Comparison of ENCODE assay signal across 9 cellular contexts in genomic region chr1:90706437-90707362, GRCh38. TPM values are rescaled to one million over a fixed set of nuclear protein-coding genes. Genes with fewer than 3 reads are reported as not detected.
DNase-seq lines count a peak whose midpoint lies in the region; ATAC-seq and TF ChIP-seq lines count a peak whose summit lies in the region.
"Had no signal": no experiment of that assay in that cellular context is flagged by ENCODE, and none has a peak within 500 bp of the region (broad histone marks: within the 10 kb centered on the region; RNA-seq: fewer than 3 reads in every experiment).

No MANE protein-coding gene starts in this region.

- no peak overlapping the region for H2AK9ac ChIP-seq in IMR-90 (replicated peaks; ENCODE audit: low read depth, low read length, poor library complexity)

- dilution Hi-C loops in IMR-90 (cut with HindIII; ENCODE audit: low sequenced_read_pairs, unreplicated experiment), result no loop called here

- no TSS peak for BruUV-seq in IMR-90 (replicated peaks; lab: Mats Ljungman, UMichigan)

- peak overlapping the region; percentile 54 for H3K4me2 ChIP-seq in IMR-90 (ENCODE audit: low read depth, low read length)

- TF ChIP-seq CTCF in IMR-90 (conservative IDR thresholded peaks at IDR 0.05; ENCODE audit: low read depth, low read length) (no peak), mesothelial cell of epicardium (IDR thresholded peaks at IDR 0.05; ENCODE audit: unreplicated experiment) (no peak)

- no peaks in the 10 kb centered on the region for H3K79me1 ChIP-seq in IMR-90 (ENCODE audit: low read depth in 1 of 2, low read length in 2 of 2)

- H3K18ac ChIP-seq in IMR-90 (ENCODE audit: low read depth, low read length), result no peak overlapping the region

- no peaks in the 10 kb centered on the region for H3K9me3 Mint-ChIP-seq in mesothelial cell of epicardium

- peak overlapping the region; percentile 62 for H3K4me3 Mint-ChIP-seq in mesothelial cell of epicardium

- H2BK20ac ChIP-seq in IMR-90 (ENCODE audit: low read depth, low read length), result no peak overlapping the region

- no peak for TF ChIP-seq RAD21 in IMR-90 (IDR thresholded peaks at IDR 0.05; ENCODE audit: low read length)

- H3K4me1 Mint-ChIP-seq in mesothelial cell of epicardium, result peaks cover 8% of the 10 kb centered on the region

- ATAC-seq in IMR-90 (ENCODE audit: low read depth) (peak; percentile 35; the same call in 1 of the 2 replicates), GM21447 (IDR thresholded peaks at IDR 0.05; ENCODE audit: unreplicated experiment) (no peak), GM18868 (IDR thresholded peaks at IDR 0.05; ENCODE audit: unreplicated experiment) (no peak)

- no peaks in the 10 kb centered on the region for H3K9me1 ChIP-seq in IMR-90 (ENCODE audit: insufficient read depth, low read length)

- no peaks in the 10 kb centered on the region for H3K36me3 Mint-ChIP-seq in mesothelial cell of epicardium

- H3K9ac ChIP-seq in IMR-90 (ENCODE audit: low read depth, low read length), result no peak overlapping the region

- H3K14ac ChIP-seq in IMR-90 (replicated peaks; ENCODE audit: low read depth, low read length), result no peak overlapping the region

- H4K5ac ChIP-seq in IMR-90 (ENCODE audit: low read depth, low read length), result no peak overlapping the region

- H2BK5ac ChIP-seq in IMR-90 (ENCODE audit: low read depth, low read length, poor library complexity, severe bottlenecking), result no peak overlapping the region

- H2AK5ac ChIP-seq in IMR-90 (ENCODE audit: low read depth, low read length), result no peak overlapping the region

- no peaks in the 10 kb centered on the region for H3K9me3 ChIP-seq in IMR-90 (ENCODE audit: control insufficient read depth, insufficient read depth, low read length)

- no peaks in the 10 kb centered on the region for H3K4me1 ChIP-seq in IMR-90 (ENCODE audit: control insufficient read depth, insufficient read depth, low read length)

- H3K4me3 ChIP-seq in IMR-90 (ENCODE audit: insufficient read depth, low read depth, low read length), result no peak overlapping the region

- no peak overlapping the region for H2BK120ac ChIP-seq in IMR-90 (ENCODE audit: low read depth, low read length)

- H4K20me1 ChIP-seq in IMR-90 (ENCODE audit: insufficient read depth, low read length), result no peaks in the 10 kb centered on the region

- H4K91ac ChIP-seq in IMR-90 (ENCODE audit: insufficient read depth, low read depth, low read length), result no peak overlapping the region

- H2BK15ac ChIP-seq in IMR-90 (ENCODE audit: low read depth, low read length), result no peak overlapping the region

- no peaks in the 10 kb centered on the region for H3K36me3 ChIP-seq in IMR-90 (ENCODE audit: control insufficient read depth, insufficient read depth, low read length)

- no peak overlapping the region for H3K56ac ChIP-seq in IMR-90 (ENCODE audit: extremely low read depth, insufficient read depth, low read length)

- intact Hi-C loops in IMR-90 (cut with micrococcal nuclease), result no loop called here

- H3K27ac ChIP-seq in IMR-90 (ENCODE audit: insufficient read depth, low read length), result no peak overlapping the region

- 2% methylated on average over 20 of the region's 73 CpGs; no CpG with 5 or more reads in 1 of the 2 experiments for WGBS in IMR-90 (ENCODE audit: extremely low coverage in 2 of 2, insufficient read length in 1 of 2), 2 experiments

- H4K8ac ChIP-seq in IMR-90 (ENCODE audit: low read depth in 2 of 2, low read length in 2 of 2), result no peak overlapping the region

- H2AFZ ChIP-seq in IMR-90 (replicated peaks; ENCODE audit: low read length, poor library complexity), result no peak overlapping the region

- DNase-seq in AG20443 (ENCODE audit: low spot score) (peak; percentile 63), IMR-90 (no peak), cerebellar cortex (ENCODE audit: low spot score) (peak; percentile 64), mesothelial cell of epicardium (ENCODE audit: low spot score in 2 of 2, unreplicated experiment in 2 of 2) (no peak), medulla oblongata (ENCODE audit: extremely low spot score) (no peak), NCI-H524 treated with DMSO at 0.1 percent for 48 hours (lab: John Stamatoyannopoulos, UW) (no peak)

- peaks cover 56% of the 10 kb centered on the region for H3K27me3 ChIP-seq in IMR-90 (ENCODE audit: control insufficient read depth, insufficient read depth, low read length)

- H3K23ac ChIP-seq in IMR-90 (ENCODE audit: low read depth, low read length), result no peak overlapping the region

- in situ Hi-C loops in IMR-90 (cut with MboI; ENCODE audit: low sequenced_read_pairs), result no loop called here

- peaks cover 97% of the 10 kb centered on the region for H3K27me3 Mint-ChIP-seq in mesothelial cell of epicardium (ENCODE audit: low read depth)

- no peak for TF ChIP-seq POLR2A in IMR-90 (IDR thresholded peaks at IDR 0.05; ENCODE audit: low read depth, low read length)

- POLR2A ChIA-PET in IMR-90 (lab: Charles Lee; ENCODE audit: unreplicated experiment), result no interaction called here

- H3K4ac ChIP-seq in IMR-90 (ENCODE audit: low read depth, low read length), result no peak overlapping the region

- CTCF ChIA-PET in IMR-90 (lab: Yijun Ruan, JAX), result no interaction called here

- no peak overlapping the region for H3K27ac Mint-ChIP-seq in mesothelial cell of epicardium

TF ChIP-seq in IMR-90, 13 proteins besides CTCF, POLR2A, EP300 and RAD21:
- TF ChIP-seq ELK1 (IDR thresholded peaks at IDR 0.05; ENCODE audit: borderline replicate concordance, low read depth, low read length) (no peak), CEBPB (IDR thresholded peaks at IDR 0.05; ENCODE audit: low read depth, low read length) (no peak)

RNA-seq across cellular contexts. Expression of gene BARHL2, which starts 10.4 kb away (rescaled TPM):
- total RNA-seq in IMR-90 (2012; rRNA removed) (not detected in 2 replicates), mesothelial cell of epicardium (not detected in 3 replicates)
- polyA plus RNA-seq in IMR-90 (2012; rRNA removed), result not detected in 2 replicates
- polyA plus RNA-seq in IMR-90 (2012; cell fraction: cytosol; rRNA removed), result not detected in 2 replicates
- polyA plus RNA-seq in IMR-90 (2012; cell fraction: nucleus; rRNA removed; ENCODE audit: low replicate concordance), result not detected in 2 replicates
- total RNA-seq: glomerular endothelial cell had no signal

Comparison
In these comparisons a context has a peak if more than half of its experiments do, and no peak if none do; other contexts are left out.
1. DNase-seq: peak in AG20443 (single experiment) and cerebellar cortex (single experiment); none in IMR-90 (single experiment), mesothelial cell of epicardium (0 of 2), medulla oblongata (single experiment) and NCI-H524 treated with DMSO at 0.1 percent for 48 hours (single experiment).